1 cellular context compared by ENCODE assay signal in genomic region chrX:154354013-154354412, GRCh38.
TF ChIP-seq lines count a peak whose summit lies in the region.

No MANE protein-coding gene starts in this region.

TF ChIP-seq in A549, 52 proteins besides CTCF, POLR2A, EP300 and RAD21:
- TF ChIP-seq REST (IDR thresholded peaks at IDR 0.05) (no peak), ELK1 (IDR thresholded peaks at IDR 0.05; ENCODE audit: low read depth, low read length) (no peak), POLR2AphosphoS2 (conservative IDR thresholded peaks at IDR 0.05; ENCODE audit: low read length) (0 out of 2 replicates have a peak, but pooled peaks have one; percentile 50), ATOH8 (CRISPR knock-in tag; IDR thresholded peaks at IDR 0.05; ENCODE audit: low read depth) (no peak)
